Comparison of ENCODE assay signal across 8 cellular contexts in genomic region chr19:21766705-21767064, GRCh38. TPM values are rescaled to one million over a fixed set of nuclear protein-coding genes. Genes with fewer than 3 reads are reported as not detected.
DNase-seq lines count a peak whose midpoint lies in the region; ATAC-seq and TF ChIP-seq lines count a peak whose summit lies in the region.
"Not testable (repeated sequence)": the region's sequence is repeated elsewhere in the genome, so short reads cannot be mapped to it uniquely, and the experiment has no call there.

No MANE protein-coding gene starts in this region.

- not testable (repeated sequence) for H4K20me1 ChIP-seq in PC-9 (ENCODE audit: insufficient read depth)

- POLR2A ChIA-PET in PC-9 (lab: Charles Lee; ENCODE audit: unreplicated experiment), result interaction anchor here (0.6 to 1.1 kb wide), 2 partner anchors 85 to 1487 kb away, joined by 3 to 4 read pairs; no protein-coding TSS in a partner anchor

- H3K36me3 ChIP-seq in PC-9 (ENCODE audit: low read depth) (peaks cover 42% of the 10 kb centered on the region), tibial nerve (peaks cover 0 to 28% (median 8%) of the 10 kb centered on the region in 3 donors)
- not testable (repeated sequence) for H3K36me3 ChIP-seq in endocrine pancreas (ENCODE audit: control insufficient read depth, insufficient read depth, low read length); kidney epithelial cell (ENCODE audit: control insufficient read depth, insufficient read depth, low read length); ovary

- TF ChIP-seq POLR2A in ovary (IDR thresholded peaks at IDR 0.05); tibial nerve (IDR thresholded peaks at IDR 0.05): not testable (repeated sequence)

- CTCF ChIA-PET in PC-9 (lab: Charles Lee), result not testable (repeated sequence)
- CTCF ChIA-PET in activated naive CD4-positive, alpha-beta T cell treated with anti-CD3 and anti-CD28 coated beads for 36 hours (lab: Charles Lee), result interaction anchor here (1.8 kb wide), 1 partner anchor 261 kb away, joined by 8 read pairs; the partner anchor contains the start of gene ZNF429

- intact Hi-C loops in PC-9 (cut with micrococcal nuclease; ENCODE audit: unreplicated experiment), result loop anchor here (5.0 kb wide), 1 partner anchor 1989 kb away; no protein-coding TSS in a partner anchor
- intact Hi-C loops in activated naive CD4-positive, alpha-beta T cell treated with anti-CD3 and anti-CD28 coated beads for 36 hours (cut with micrococcal nuclease), result loop anchor here (1.0 to 10.0 kb wide), 9 partner anchors 17 to 1689 kb away; partner anchors contain the start of genes ZNF429, ZNF43, ZNF431 and ZNF492
- intact Hi-C loops in ovary (cut with DNase I), result not testable (repeated sequence)

- not testable (repeated sequence) for H3K27me3 ChIP-seq in PC-9 (ENCODE audit: insufficient read depth, low read depth); endocrine pancreas (ENCODE audit: control insufficient read depth, insufficient read depth, low read length); kidney epithelial cell (ENCODE audit: control insufficient read depth, insufficient read depth, low read length); ovary; tibial nerve

- H3K4me2 ChIP-seq in PC-9, result peak overlapping the region; percentile 87

- not testable (repeated sequence) for H3K9me3 Mint-ChIP-seq in activated naive CD4-positive, alpha-beta T cell treated with anti-CD3 and anti-CD28 coated beads for 36 hours

- peak; percentile 5 for ATAC-seq in HG02852 (IDR thresholded peaks at IDR 0.05; ENCODE audit: unreplicated experiment)

- not testable (repeated sequence) for H3K9me2 ChIP-seq in PC-9 (ENCODE audit: insufficient read depth)

- not testable (repeated sequence) for H3K27ac ChIP-seq in PC-9
- H3K27ac ChIP-seq in ovary, result peak overlapping the region in 1 of 2 donors; percentile 85
- H3K27ac ChIP-seq in tibial nerve, result peak overlapping the region; percentile 55 to 92 (median 82)

- peak overlapping the region; percentile 84 for H3K27ac Mint-ChIP-seq in activated naive CD4-positive, alpha-beta T cell treated with anti-CD3 and anti-CD28 coated beads for 36 hours

- peak overlapping the region; percentile 87 for H2AFZ ChIP-seq in PC-9

- H3K4me1 Mint-ChIP-seq in activated naive CD4-positive, alpha-beta T cell treated with anti-CD3 and anti-CD28 coated beads for 36 hours (ENCODE audit: low read depth), result peaks cover 28% of the 10 kb centered on the region

- H3K79me2 ChIP-seq in PC-9 (ENCODE audit: low read depth), result peaks cover 16% of the 10 kb centered on the region

- H3K4me1 ChIP-seq in PC-9 (replicated peaks; ENCODE audit: insufficient read depth); endocrine pancreas (ENCODE audit: control insufficient read depth, insufficient read depth, low read length); ovary (ENCODE audit: insufficient read depth): not testable (repeated sequence)
- H3K4me1 ChIP-seq in tibial nerve, result peaks cover 0 to 16% (median 0%) of the 10 kb centered on the region in 4 donors

- H3K27me3 Mint-ChIP-seq in activated naive CD4-positive, alpha-beta T cell treated with anti-CD3 and anti-CD28 coated beads for 36 hours (ENCODE audit: low read depth), result not testable (repeated sequence)

- 0 to 1% (median 1%) methylated on average over 19 of the region's 19 CpGs for WGBS in ovary, 3 donors
- 0 to 2% methylated on average over 19 of the region's 19 CpGs for WGBS in tibial nerve, 2 donors

- not testable (repeated sequence) for TF ChIP-seq EP300 in ovary (IDR thresholded peaks at IDR 0.05); tibial nerve (IDR thresholded peaks at IDR 0.05)

- not testable (repeated sequence) for TF ChIP-seq CTCF in PC-9 (conservative IDR thresholded peaks at IDR 0.05); kidney epithelial cell (IDR thresholded peaks at IDR 0.05; ENCODE audit: insufficient read depth, low read length, poor library complexity, severe bottlenecking); ovary (IDR thresholded peaks at IDR 0.05); tibial nerve (IDR thresholded peaks at IDR 0.05)

- H3K9me3 ChIP-seq in PC-9 (ENCODE audit: insufficient read depth, low read depth); endocrine pancreas (ENCODE audit: control insufficient read depth, low read length); ovary; tibial nerve: not testable (repeated sequence)

- H3K4me3 ChIP-seq in GM08714 (ENCODE audit: low read length) (peak overlapping the region; percentile 67), PC-9 (peak overlapping the region; percentile 79), endocrine pancreas (ENCODE audit: control insufficient read depth, insufficient read depth, low read length) (peak overlapping the region; percentile 71), kidney epithelial cell (ENCODE audit: low read depth, low read length) (peak overlapping the region; percentile 88), ovary (peak overlapping the region; percentile 73), tibial nerve (peak overlapping the region; percentile 61 to 89 (median 74))

- DNase-seq in PC-9; kidney epithelial cell (ENCODE audit: low read depth); tibial nerve (ENCODE audit: low spot score in 2 of 2): not testable (repeated sequence)
- DNase-seq in activated naive CD4-positive, alpha-beta T cell treated with anti-CD3 and anti-CD28 coated beads for 36 hours, result peak; percentile 13
- peak in 2 of 5 donors; percentile 21 to 35 for DNase-seq in ovary

- not testable (repeated sequence) for BruUV-seq in PC-9 (replicated peaks; lab: Mats Ljungman, UMichigan)

- H3K36me3 Mint-ChIP-seq in activated naive CD4-positive, alpha-beta T cell treated with anti-CD3 and anti-CD28 coated beads for 36 hours (ENCODE audit: low read depth), result peaks cover 34% of the 10 kb centered on the region

- peak overlapping the region; percentile 84 for H3K9ac ChIP-seq in endocrine pancreas (ENCODE audit: control insufficient read depth, insufficient read depth, low read length)

- H3F3A ChIP-seq in PC-9 (ENCODE audit: insufficient read depth, low read depth), result not testable (repeated sequence)

- peak overlapping the region; percentile 78 for H3K4me3 Mint-ChIP-seq in activated naive CD4-positive, alpha-beta T cell treated with anti-CD3 and anti-CD28 coated beads for 36 hours

RNA-seq across cellular contexts. Expression of gene ZNF100, which starts 0.7 kb away (rescaled TPM):
- total RNA-seq in PC-9 (2021) (7.7 and 8.1 TPM in 2 replicates), kidney epithelial cell (2.0 and 4.4 TPM in 2 replicates), ovary (10 to 100 TPM in 5 of 7 donors, 1 to 10 TPM in 2; 4.3 to 23.6 (median 17.5) TPM), tibial nerve (1 to 10 TPM; 5.1 to 7.8 (median 5.3) TPM)
- total RNA-seq in activated naive CD4-positive, alpha-beta T cell treated with anti-CD3 and anti-CD28 coated beads for 36 hours, result 10 to 100 TPM; 19.3 to 22.7 TPM
- polyA plus RNA-seq in ovary, result 1 to 10 TPM; 2.8 to 6.4 TPM
